In the genomic region with DNA sequence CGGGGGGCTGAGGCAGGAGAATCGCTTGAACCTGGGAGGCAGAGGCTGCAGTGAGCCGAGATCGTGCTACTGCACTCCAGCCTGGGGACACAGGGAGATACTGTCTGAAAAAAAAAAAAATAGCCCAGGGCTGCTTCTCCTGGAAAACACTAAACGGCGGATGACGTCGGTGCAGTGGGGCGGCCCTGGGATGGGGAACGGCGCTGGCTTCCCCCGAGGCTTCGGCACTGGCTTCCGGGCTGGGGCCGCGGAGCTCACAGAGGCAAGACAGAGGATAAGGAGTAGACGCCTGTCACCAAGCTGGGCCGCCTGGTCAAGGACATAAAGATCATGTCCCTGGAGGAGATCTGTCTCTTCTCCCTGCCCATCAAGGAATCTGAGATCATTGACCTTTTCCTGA, we compare ENCODE assay signal across 23 cellular contexts. TPM values are rescaled to one million over a fixed set of nuclear protein-coding genes. Genes with fewer than 3 reads are reported as not detected.
"Had no signal": no experiment of that assay in that cellular context is flagged by ENCODE, and none has a peak within 500 bp of the region (broad histone marks: within the 10 kb centered on the region; RNA-seq: fewer than 3 reads in every experiment).

No MANE protein-coding gene starts in this region.

- H3K27ac ChIP-seq: dorsolateral prefrontal cortex, psoas muscle, stomach, thoracic aorta, transverse colon had no signal

- H3K27me3 Mint-ChIP-seq: central memory CD8-positive, alpha-beta T cell had no signal

- H3K36me3 Mint-ChIP-seq: naive B cell had no signal

- H3K4me1 Mint-ChIP-seq: central memory CD8-positive, alpha-beta T cell; naive B cell; nephron had no signal

- H3K9me3 ChIP-seq: gastrocnemius medialis, psoas muscle, stomach, thoracic aorta, transverse colon had no signal

- H3K9me3 Mint-ChIP-seq: central memory CD8-positive, alpha-beta T cell; naive B cell; nephron had no signal

- H3K4me3 ChIP-seq: dorsolateral prefrontal cortex, gastrocnemius medialis, psoas muscle, stomach, thoracic aorta, transverse colon had no signal

- ATAC-seq: esophagus mucosa, gastrocnemius medialis, psoas muscle had no signal

- H3K4me1 ChIP-seq: gastrocnemius medialis, psoas muscle, stomach, transverse colon had no signal

- H3K36me3 ChIP-seq: gastrocnemius medialis, stomach, thoracic aorta, transverse colon had no signal

- DNase-seq: cortex of kidney; dorsolateral prefrontal cortex; effector CD8-positive, alpha-beta T cell; gastrocnemius medialis; mesendoderm; naive B cell; psoas muscle; retina; small intestine; stimulated activated CD4-positive, alpha-beta T cell treated with anti-CD3 and anti-CD28 coated beads, Interleukin-12 subunit alpha, Interleukin-12 subunit beta, amount 100 ng/mL, for 4 hours; stimulated activated naive CD4-positive, alpha-beta T cell; stomach; substantia nigra; transverse colon had no signal

- H3K27ac Mint-ChIP-seq: naive B cell, nephron had no signal

- H3K4me3 Mint-ChIP-seq: central memory CD8-positive, alpha-beta T cell; naive B cell; nephron had no signal

RNA-seq across cellular contexts. Expression of a gene that starts 5.0 kb away (rescaled TPM):
- total RNA-seq: esophagus mucosa, fibroblast of villous mesenchyme, gastrocnemius medialis, kidney epithelial cell, lung microvascular endothelial cell, stomach, thoracic aorta, transverse colon, ureter had no signal
- polyA plus RNA-seq: small intestine, stomach had no signal

RNA-seq across cellular contexts. Expression of a gene that starts 50.5 kb away (rescaled TPM):
- total RNA-seq: fibroblast of villous mesenchyme, gastrocnemius medialis, kidney epithelial cell, lung microvascular endothelial cell, transverse colon had no signal
- polyA plus RNA-seq: liver had no signal
